ENCODE assay signal across 16 cellular contexts in genomic region chr1:183444243-183444642, GRCh38. TPM values are rescaled to one million over a fixed set of nuclear protein-coding genes. Genes with fewer than 3 reads are reported as not detected.
A peak's percentile ranks its signal among the peaks of the same experiment; 100 is the strongest.
DNase-seq lines count a peak whose midpoint lies in the region; ATAC-seq and TF ChIP-seq lines count a peak whose summit lies in the region.
"Had no signal": no experiment of that assay in that cellular context is flagged by ENCODE, and none has a peak within 500 bp of the region (broad histone marks: within the 10 kb centered on the region; RNA-seq: fewer than 3 reads in every experiment).

No MANE protein-coding gene starts in this region.

- no peak for ATAC-seq in omental fat pad (ENCODE audit: low FRiP score)
- ATAC-seq: activated CD8-positive, alpha-beta T cell treated with anti-CD3 and anti-CD28 coated beads for 36 hours; left lung; upper lobe of right lung had no signal

- peak; percentile 58 for DNase-seq in AG20443 (ENCODE audit: low spot score)
- DNase-seq in LHCN-M2 (ENCODE audit: low read depth), result peak; percentile 73
- peak; percentile 16 for DNase-seq in cerebellar cortex (ENCODE audit: low spot score)
- peak; percentile 43 for DNase-seq in iPS-NIHi7 (ENCODE audit: extremely low spot score)
- no peak for DNase-seq in stimulated activated CD4-positive, alpha-beta T cell treated with anti-CD3 and anti-CD28 coated beads, Interleukin-15, amount 100 ng/mL, for 24 hours
- DNase-seq in OCI-M1 (lab: John Stamatoyannopoulos, UW), result no peak
- no peak for DNase-seq in omental fat pad (ENCODE audit: low spot score)
- no peak for DNase-seq in stimulated activated CD4-positive, alpha-beta T cell treated with anti-CD3 and anti-CD28 coated beads, Interleukin-2, amount 100 ng/mL, for 24 hours
- DNase-seq: activated CD8-positive, alpha-beta T cell treated with anti-CD3 and anti-CD28 coated beads for 36 hours; COR-L47; erythroblast; left lung; NCI-H1436 treated with DMSO at 0.1 percent for 48 hours; NCI-H510A; stimulated activated naive CD4-positive, alpha-beta T cell treated with Interleukin-2 at 50 U/mL for 16 hours; upper lobe of right lung had no signal

- no peak for TF ChIP-seq CTCF in omental fat pad (IDR thresholded peaks at IDR 0.05)

RNA-seq across cellular contexts. Expression of gene NMNAT2, which starts 26.1 kb away (rescaled TPM):
- total RNA-seq in LHCN-M2 (2014; rRNA removed) (1.3 and 2.4 TPM in 2 replicates), omental fat pad (10 to 100 TPM in 1 of 4 donors, 1 to 10 TPM in 2, under 1 TPM in 1; 0.84 to 11.3 (median 5.2) TPM)
- 3.3 TPM for polyA plus RNA-seq in LHCN-M2 (2012)
- total RNA-seq: activated CD8-positive, alpha-beta T cell treated with anti-CD3 and anti-CD28 coated beads for 36 hours had no signal

RNA-seq across cellular contexts. Expression of gene SMG7, which starts 28.1 kb away (rescaled TPM):
- 18.8 and 30.1 TPM in 2 replicates for total RNA-seq in LHCN-M2 (2014; rRNA removed)
- 19.9 TPM for polyA plus RNA-seq in LHCN-M2 (2012)
- 10 to 100 TPM; 30.3 to 59.9 (median 38.4) TPM for total RNA-seq in omental fat pad

Comparison
In these comparisons a context has a peak if more than half of its experiments do, and no peak if none do; other contexts are left out.
1. DNase-seq: peak in AG20443 (single experiment), LHCN-M2 (single experiment), cerebellar cortex (single experiment) and iPS-NIHi7 (single experiment); none in stimulated activated CD4-positive, alpha-beta T cell treated with anti-CD3 and anti-CD28 coated beads, Interleukin-15, amount 100 ng/mL, for 24 hours (single experiment), OCI-M1 (single experiment), omental fat pad (single experiment) and stimulated activated CD4-positive, alpha-beta T cell treated with anti-CD3 and anti-CD28 coated beads, Interleukin-2, amount 100 ng/mL, for 24 hours (0 of 2).